In genomic region chr2:114933671-114934241, GRCh38 we compare ENCODE assay signal across 21 cellular contexts.
"Had no signal": no experiment of that assay in that cellular context is flagged by ENCODE, and none has a peak within 500 bp of the region (broad histone marks: within the 10 kb centered on the region; RNA-seq: fewer than 3 reads in every experiment).

No MANE protein-coding gene starts in this region.

- H3K27ac ChIP-seq: coronary artery, dorsolateral prefrontal cortex, esophagus squamous epithelium, gastrocnemius medialis, heart right ventricle, left lung, lower lobe of right lung had no signal

- H3K4me3 ChIP-seq: coronary artery, dorsolateral prefrontal cortex, esophagus squamous epithelium, gastrocnemius medialis, heart right ventricle, left lung, lower lobe of right lung, mucosa of descending colon had no signal

- H3K9me3 ChIP-seq: gastrocnemius medialis had no signal

- DNase-seq: dermis blood vessel endothelial cell; dorsolateral prefrontal cortex; effector CD4-positive, alpha-beta T cell; effector memory CD4-positive, alpha-beta T cell; esophagus squamous epithelium; foreskin fibroblast; foreskin melanocyte; gastrocnemius medialis; glutamatergic neuron; head of caudate nucleus; heart right ventricle; hippocampal formation; left cardiac atrium; left lung; left ventricle myocardium superior; lower lobe of right lung; mesenchymal stem cell; mucosa of descending colon; naive B cell had no signal

- ATAC-seq: esophagus mucosa, gastrocnemius medialis, heart right ventricle, left cardiac atrium, left lung, left ventricle myocardium superior, lower lobe of right lung, mucosa of descending colon had no signal

- H3K36me3 ChIP-seq: esophagus squamous epithelium, gastrocnemius medialis, heart right ventricle, left lung, lower lobe of right lung had no signal

- H3K27me3 ChIP-seq: dorsolateral prefrontal cortex, esophagus squamous epithelium, gastrocnemius medialis, heart right ventricle, left lung had no signal

- H3K4me1 ChIP-seq: esophagus squamous epithelium, gastrocnemius medialis, heart right ventricle, left lung, lower lobe of right lung had no signal
